Comparison of ENCODE assay signal across 8 cellular contexts in genomic region chr11:116980136-116980793, GRCh38.
A peak's percentile ranks its signal among the peaks of the same experiment; 100 is the strongest.
DNase-seq lines count a peak whose midpoint lies in the region; ATAC-seq and TF ChIP-seq lines count a peak whose summit lies in the region.

No MANE protein-coding gene starts in this region.

- DNase-seq in GM12865 (ENCODE audit: low read depth): peak; percentile 78
- DNase-seq in stimulated activated CD4-positive, alpha-beta T cell treated with anti-CD3 and anti-CD28 coated beads, Interleukin-4, amount 100 ng/mL, for 24 hours: no peak
- DNase-seq in posterior cingulate gyrus: no peak
- DNase-seq in NCI-H1417 treated with DMSO at 0.1 percent for 48 hours (lab: John Stamatoyannopoulos, UW): no peak
- no peak for DNase-seq in HuH-7 (ENCODE audit: low spot score)

- intact Hi-C loops in posterior cingulate gyrus (cut with DNase I): no loop called here

- H3K27ac ChIP-seq in cingulate gyrus (ENCODE audit: low read depth, low read length): peak overlapping the region; percentile 5

- ATAC-seq in GM19463 (IDR thresholded peaks at IDR 0.05; ENCODE audit: unreplicated experiment): peak; percentile 95
- ATAC-seq in HG03280 (IDR thresholded peaks at IDR 0.05; ENCODE audit: unreplicated experiment): peak; percentile 89

- no peak for TF ChIP-seq CTCF in GM12865 (IDR thresholded peaks at IDR 0.05; ENCODE audit: insufficient read depth, low read depth, low read length, missing control alignments)

- peak overlapping the region; percentile 20; the same call in 1 of the 2 replicates for H3K4me3 ChIP-seq in GM12865 (ENCODE audit: low read depth, low read length)
